In the genomic region with DNA sequence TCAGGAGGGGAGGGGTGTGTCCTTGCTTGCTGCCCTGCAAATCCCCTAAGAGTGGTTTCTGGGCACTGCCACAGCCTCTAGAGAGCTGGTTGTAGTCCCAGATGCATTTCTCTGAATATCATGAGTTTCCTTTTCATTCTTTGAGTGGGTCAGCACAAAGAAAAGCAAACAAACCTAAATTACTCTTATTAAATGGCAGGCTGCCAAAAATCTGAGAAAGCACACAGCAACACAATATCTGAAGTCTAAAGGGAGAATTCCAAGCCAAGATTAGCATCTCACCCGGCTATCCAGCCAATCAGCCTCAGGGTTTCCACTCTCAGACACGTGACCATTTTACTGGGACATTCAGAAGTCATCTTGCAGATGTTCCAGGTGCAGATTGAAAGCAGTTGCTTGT, we compare ENCODE assay signal across 11 cellular contexts.
DNase-seq lines count a peak whose midpoint lies in the region; ATAC-seq and TF ChIP-seq lines count a peak whose summit lies in the region.
"Had no signal": no experiment of that assay in that cellular context is flagged by ENCODE, and none has a peak within 500 bp of the region (broad histone marks: within the 10 kb centered on the region; RNA-seq: fewer than 3 reads in every experiment).

No MANE protein-coding gene starts in this region.

- intact Hi-C loops in activated CD4-positive, alpha-beta T cell treated with anti-CD3 and anti-CD28 coated beads, Interleukin-2, amount 10 ng/mL, durations not matched to agents 24 days and 14 days (cut with micrococcal nuclease), result no loop called here

- no peak overlapping the region for H3K4me3 Mint-ChIP-seq in activated CD4-positive, alpha-beta T cell treated with anti-CD3 and anti-CD28 coated beads, Interleukin-2, amount 10 ng/mL, durations not matched to agents 24 days and 14 days
- H3K4me3 Mint-ChIP-seq: naive B cell had no signal

- no peaks in the 10 kb centered on the region for H3K9me3 Mint-ChIP-seq in activated CD4-positive, alpha-beta T cell treated with anti-CD3 and anti-CD28 coated beads, Interleukin-2, amount 10 ng/mL, durations not matched to agents 24 days and 14 days

- H3K36me3 Mint-ChIP-seq in activated CD4-positive, alpha-beta T cell treated with anti-CD3 and anti-CD28 coated beads, Interleukin-2, amount 10 ng/mL, durations not matched to agents 24 days and 14 days (ENCODE audit: low read depth), result no peaks in the 10 kb centered on the region
- H3K36me3 Mint-ChIP-seq: naive B cell had no signal

- H3K27me3 Mint-ChIP-seq in activated CD4-positive, alpha-beta T cell treated with anti-CD3 and anti-CD28 coated beads, Interleukin-2, amount 10 ng/mL, durations not matched to agents 24 days and 14 days, result no peaks in the 10 kb centered on the region
- H3K27me3 Mint-ChIP-seq: naive B cell had no signal

- H3K4me3 ChIP-seq in fibroblast of the aortic adventitia (ENCODE audit: low read depth, low read length), result no peak overlapping the region
- H3K4me3 ChIP-seq: body of pancreas, transverse colon had no signal

- DNase-seq in SIG-M5 treated with dmso at 0.1 percent for 504 hours (lab: John Stamatoyannopoulos, UW; ENCODE audit: unreplicated experiment) (peak; percentile 55), SIG-M5 (lab: John Stamatoyannopoulos, UW) (no peak), NCI-H446 treated with DMSO at 0.1 percent for 48 hours (lab: John Stamatoyannopoulos, UW) (peak; percentile 93), fibroblast of the aortic adventitia (ENCODE audit: low read depth) (peak; percentile 93), superior temporal gyrus (ENCODE audit: extremely low spot score) (peak; percentile 40), GM10266 (ENCODE audit: extremely low spot score) (no peak)
- DNase-seq in activated CD4-positive, alpha-beta T cell treated with anti-CD3 and anti-CD28 coated beads, Interleukin-2, amount 10 ng/mL, durations not matched to agents 24 days and 14 days, result no peak
- DNase-seq: naive B cell, transverse colon had no signal

- no peak overlapping the region for H3K27ac Mint-ChIP-seq in activated CD4-positive, alpha-beta T cell treated with anti-CD3 and anti-CD28 coated beads, Interleukin-2, amount 10 ng/mL, durations not matched to agents 24 days and 14 days
- H3K27ac Mint-ChIP-seq: naive B cell had no signal

- TF ChIP-seq CTCF in fibroblast of the aortic adventitia (IDR thresholded peaks at IDR 0.05; ENCODE audit: insufficient read depth, low read length) (no peak), GM10266 (IDR thresholded peaks at IDR 0.05; ENCODE audit: control insufficient read depth, insufficient read depth, low read depth, missing control alignments) (no peak)

- H3K4me1 Mint-ChIP-seq in activated CD4-positive, alpha-beta T cell treated with anti-CD3 and anti-CD28 coated beads, Interleukin-2, amount 10 ng/mL, durations not matched to agents 24 days and 14 days, result no peaks in the 10 kb centered on the region
- H3K4me1 Mint-ChIP-seq: naive B cell had no signal

- ATAC-seq in HG02870 (IDR thresholded peaks at IDR 0.05; ENCODE audit: unreplicated experiment), result no peak
- ATAC-seq: body of pancreas had no signal

Comparison
In these comparisons a context has a peak if more than half of its experiments do, and no peak if none do; other contexts are left out.
1. DNase-seq: peak in SIG-M5 treated with dmso at 0.1 percent for 504 hours (single experiment), NCI-H446 treated with DMSO at 0.1 percent for 48 hours (single experiment), fibroblast of the aortic adventitia (single experiment) and superior temporal gyrus (single experiment); none in SIG-M5 (single experiment), activated CD4-positive, alpha-beta T cell treated with anti-CD3 and anti-CD28 coated beads, Interleukin-2, amount 10 ng/mL, durations not matched to agents 24 days and 14 days (single experiment) and GM10266 (single experiment).